8 cellular contexts compared by ENCODE assay signal in genomic region chr7:42236266-42237161, GRCh38. TPM values are rescaled to one million over a fixed set of nuclear protein-coding genes. Genes with fewer than 3 reads are reported as not detected.
DNase-seq lines count a peak whose midpoint lies in the region; ATAC-seq and TF ChIP-seq lines count a peak whose summit lies in the region.

No MANE protein-coding gene starts in this region.

- DNase-seq in AG09309 (ENCODE audit: low read depth) (no peak), ascending aorta (ENCODE audit: low spot score in 2 of 2) (peak in 1 of 2 donors; percentile 77), hepatocyte (ENCODE audit: low spot score) (peak; percentile 73), sciatic nerve (ENCODE audit: low spot score) (peak; percentile 79), NCI-H510A treated with DMSO at 0.1 percent for 48 hours (lab: John Stamatoyannopoulos, UW) (no peak), NCI-H446 (lab: John Stamatoyannopoulos, UW) (no peak)

- peak overlapping the region; percentile 85 for H3K4me3 ChIP-seq in AG09309 (ENCODE audit: control insufficient read depth, low read depth, low read length)
- H3K4me3 ChIP-seq in ascending aorta, result peak overlapping the region; percentile 77 to 85
- H3K4me3 ChIP-seq in hepatocyte, result peak overlapping the region; percentile 83

- intact Hi-C loops in ascending aorta (cut with DNase I), result loop anchor here (1.0 to 10.0 kb wide), 6 partner anchors 27 to 1638 kb away; partner anchors contain the start of gene C7orf25
- intact Hi-C loops in sciatic nerve (cut with DNase I), result no loop called here

- H3K36me3 ChIP-seq in ascending aorta, result no peaks in the 10 kb centered on the region
- H3K36me3 ChIP-seq in hepatocyte (replicated peaks; ENCODE audit: insufficient read depth, low read depth), result no peaks in the 10 kb centered on the region

- peak overlapping the region; percentile 80 for H3K4me2 ChIP-seq in hepatocyte

- H3K79me2 ChIP-seq in hepatocyte, result peaks cover 20% of the 10 kb centered on the region

- TF ChIP-seq CTCF in AG09309 (IDR thresholded peaks at IDR 0.05; ENCODE audit: control insufficient read depth, insufficient read depth, low read depth, low read length, missing control alignments) (no peak), ascending aorta (IDR thresholded peaks at IDR 0.05) (no peak), hepatocyte (IDR thresholded peaks at IDR 0.05; ENCODE audit: poor library complexity) (no peak)

- no peaks in the 10 kb centered on the region for H3K27me3 ChIP-seq in ascending aorta
- H3K27me3 ChIP-seq in hepatocyte, result peaks cover 35% of the 10 kb centered on the region

- H3K9me3 ChIP-seq in ascending aorta (no peaks in the 10 kb centered on the region), hepatocyte (ENCODE audit: low read depth) (no peaks in the 10 kb centered on the region)

- WGBS in hepatocyte (ENCODE audit: low lambda C conversion rate, missing lambda C conversion rate), result 2% methylated on average over 78 of the region's 112 CpGs

- peak overlapping the region; percentile 65 for H2AFZ ChIP-seq in hepatocyte

- peak overlapping the region; percentile 83 to 98 for H3K27ac ChIP-seq in ascending aorta
- H3K27ac ChIP-seq in hepatocyte, result peak overlapping the region; percentile 95

- H3K4me1 ChIP-seq in ascending aorta, result peaks cover 0 to 4% of the 10 kb centered on the region in 2 donors
- H3K4me1 ChIP-seq in hepatocyte (ENCODE audit: insufficient read depth), result peaks cover 27% of the 10 kb centered on the region

- ATAC-seq in GM19328 (IDR thresholded peaks at IDR 0.05; ENCODE audit: unreplicated experiment) (peak; percentile 32), HG03565 (IDR thresholded peaks at IDR 0.05; ENCODE audit: unreplicated experiment) (peak; percentile 19), sciatic nerve (peak; percentile 47)

- no peaks in the 10 kb centered on the region for H3K9me2 ChIP-seq in hepatocyte (replicated peaks; ENCODE audit: insufficient read depth)

- H4K20me1 ChIP-seq in hepatocyte (ENCODE audit: insufficient read depth, poor library complexity, severe bottlenecking), result peaks cover 9% of the 10 kb centered on the region

RNA-seq across cellular contexts. Expression of gene GLI3, which starts 0.5 kb away (rescaled TPM):
- total RNA-seq in ascending aorta (2.2 TPM), hepatocyte (3.6 and 5.5 TPM in 2 replicates), sciatic nerve (33.8 TPM)
- polyA plus RNA-seq in hepatocyte, result 20.0 and 25.2 TPM in 2 replicates

Comparison
In these comparisons a context has a peak if more than half of its experiments do, and no peak if none do; other contexts are left out.
1. DNase-seq: peak in hepatocyte (single experiment) and sciatic nerve (single experiment); none in AG09309 (single experiment), NCI-H510A treated with DMSO at 0.1 percent for 48 hours (single experiment) and NCI-H446 (0 of 2).
2. Peak in every context shown above with its lines, with median percentiles within 50 percentile points of each other: H3K4me3 ChIP-seq and ATAC-seq.